8 cellular contexts compared by ENCODE assay signal in the genomic region with DNA sequence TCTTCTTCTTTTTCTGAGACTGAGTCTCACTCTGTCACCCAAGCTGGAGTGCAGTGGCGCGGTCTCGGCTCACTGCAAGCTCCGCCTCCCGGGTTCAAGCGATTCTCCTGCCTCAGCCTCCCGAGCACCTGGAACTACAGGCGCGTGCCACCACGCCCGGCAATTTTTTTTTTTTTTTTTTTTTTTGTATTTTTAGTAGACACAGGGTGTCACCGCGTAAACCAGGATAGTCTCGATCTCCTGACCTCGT. TPM values are rescaled to one million over a fixed set of nuclear protein-coding genes. Genes with fewer than 3 reads are reported as not detected.
DNase-seq lines count a peak whose midpoint lies in the region; ATAC-seq and TF ChIP-seq lines count a peak whose summit lies in the region.
"Not testable (repeated sequence)": the region's sequence is repeated elsewhere in the genome, so short reads cannot be mapped to it uniquely, and the experiment has no call there.

A gene (plus strand): TSS at position 188 of the 250 bp plus-strand sequence. CDS start 4,913 bp downstream, outside the sequence.

- H3K9me3 ChIP-seq in H9 (ENCODE audit: control insufficient read depth, low read depth, low read length); right cardiac atrium (ENCODE audit: control insufficient read depth, low read length): not testable (repeated sequence)

- peak within 1 kb of the TSS; percentile 90 for H3K4me2 ChIP-seq in H9 (ENCODE audit: insufficient read depth, insufficient read length, low read length)

- DNase-seq in DMS53 (lab: John Stamatoyannopoulos, UW) (peak; percentile 79), right cardiac atrium (peak in 1 of 3 donors; percentile 7)
- DNase-seq in H9; Jurkat, Clone E6-1 (ENCODE audit: low read depth, low spot score); activated CD4-positive, alpha-beta T cell treated with anti-CD3 and anti-CD28 coated beads for 36 hours; central memory CD8-positive, alpha-beta T cell (ENCODE audit: low spot score in 2 of 2); natural killer cell; substantia nigra (lab: John Stamatoyannopoulos, UW): not testable (repeated sequence)

- peaks cover 19 to 28% (median 25%) of the 10 kb centered on the region in 3 experiments for H3K36me3 Mint-ChIP-seq in H9 (ENCODE audit: insufficient read depth in 1 of 3, low read depth in 3 of 3)
- not testable (repeated sequence) for H3K36me3 Mint-ChIP-seq in activated CD4-positive, alpha-beta T cell treated with anti-CD3 and anti-CD28 coated beads for 36 hours (ENCODE audit: low read depth); natural killer cell
- peaks cover 22% of the 10 kb centered on the region for H3K36me3 Mint-ChIP-seq in central memory CD8-positive, alpha-beta T cell (ENCODE audit: insufficient read depth)

- H3K27ac Mint-ChIP-seq in H9 = peak within 1 kb of the TSS; percentile 98 to 100 (median 98)
- peak within 1 kb of the TSS; percentile 97 for H3K27ac Mint-ChIP-seq in activated CD4-positive, alpha-beta T cell treated with anti-CD3 and anti-CD28 coated beads for 36 hours
- H3K27ac Mint-ChIP-seq in central memory CD8-positive, alpha-beta T cell (ENCODE audit: low read depth) = peak within 1 kb of the TSS; percentile 89
- peak within 1 kb of the TSS; percentile 85 to 90 for H3K27ac Mint-ChIP-seq in natural killer cell

- H3K4me3 ChIP-seq in Jurkat, Clone E6-1 (ENCODE audit: low read length) = peak within 1 kb of the TSS; percentile 72
- H3K4me3 ChIP-seq in right cardiac atrium (ENCODE audit: low read length) = peak within 1 kb of the TSS; percentile 82

- H3K56ac ChIP-seq in H9 (ENCODE audit: insufficient read length, low read depth, low read length) = not testable (repeated sequence)

- H4K5ac ChIP-seq in H9 (ENCODE audit: insufficient read length, low read depth, low read length) = not testable (repeated sequence)

- not testable (repeated sequence) for H3K23ac ChIP-seq in H9 (ENCODE audit: insufficient read length, low read depth, low read length)

- H2AFZ ChIP-seq in H9 (ENCODE audit: low read length) = peak within 1 kb of the TSS; percentile 94

- not testable (repeated sequence) for H3K4ac ChIP-seq in H9 (ENCODE audit: low read depth, low read length)

- not testable (repeated sequence) for H3K4me1 ChIP-seq in H9 (ENCODE audit: insufficient read depth, low read length); right cardiac atrium (ENCODE audit: control insufficient read depth, insufficient read depth, low read length)

- not testable (repeated sequence) for H2BK20ac ChIP-seq in H9 (ENCODE audit: low read depth, low read length, poor library complexity, severe bottlenecking)

- TF ChIP-seq CTCF in H9 (conservative IDR thresholded peaks at IDR 0.05); natural killer cell (IDR thresholded peaks at IDR 0.05): not testable (repeated sequence)

- CTCF ChIA-PET in activated CD4-positive, alpha-beta T cell treated with anti-CD3 and anti-CD28 coated beads for 36 hours (lab: Charles Lee) = interaction anchor here (0.6 kb wide), 1 partner anchor 638 kb away, joined by 3 read pairs; no protein-coding TSS in a partner anchor

- peak within 1 kb of the TSS; percentile 99 for H3K4me3 Mint-ChIP-seq in H9
- H3K4me3 Mint-ChIP-seq in activated CD4-positive, alpha-beta T cell treated with anti-CD3 and anti-CD28 coated beads for 36 hours = peak within 1 kb of the TSS; percentile 93
- peak within 1 kb of the TSS; percentile 75 for H3K4me3 Mint-ChIP-seq in central memory CD8-positive, alpha-beta T cell
- H3K4me3 Mint-ChIP-seq in natural killer cell = peak within 1 kb of the TSS; percentile 90

- H4K91ac ChIP-seq in H9 (ENCODE audit: insufficient read length, low read depth, low read length) = not testable (repeated sequence)

- H3K4me1 Mint-ChIP-seq in H9 = not testable (repeated sequence)
- peaks cover 29% of the 10 kb centered on the region for H3K4me1 Mint-ChIP-seq in activated CD4-positive, alpha-beta T cell treated with anti-CD3 and anti-CD28 coated beads for 36 hours
- peaks cover 20% of the 10 kb centered on the region for H3K4me1 Mint-ChIP-seq in central memory CD8-positive, alpha-beta T cell
- peaks cover 17 to 26% of the 10 kb centered on the region in 2 donors for H3K4me1 Mint-ChIP-seq in natural killer cell

- H2BK120ac ChIP-seq in H9 (ENCODE audit: low read depth, low read length, poor library complexity, severe bottlenecking) = not testable (repeated sequence)

- H4K8ac ChIP-seq in H9 (replicated peaks; ENCODE audit: insufficient read length, low read depth, low read length) = not testable (repeated sequence)

- H3K9ac ChIP-seq in H9 (ENCODE audit: extremely low read depth, insufficient read length, low read length) = peak within 1 kb of the TSS; percentile 87

- not testable (repeated sequence) for H3K79me1 ChIP-seq in H9 (ENCODE audit: insufficient read depth, low read depth, low read length, poor library complexity, severe bottlenecking)

- peak within 1 kb of the TSS; percentile 96 for H3K18ac ChIP-seq in H9 (ENCODE audit: insufficient read length, low read depth, low read length)

- not testable (repeated sequence) for H4K20me1 ChIP-seq in H9 (ENCODE audit: control insufficient read depth, insufficient read depth, insufficient read length)

- H3K27ac ChIP-seq in H9 (ENCODE audit: insufficient read length, low read depth, low read length) (peak within 1 kb of the TSS; percentile 39), right cardiac atrium (ENCODE audit: low read length) (peak within 1 kb of the TSS; percentile 77), substantia nigra (ENCODE audit: low read depth, low read length, poor library complexity, severe bottlenecking) (peak within 1 kb of the TSS; percentile 83)

- not testable (repeated sequence) for H2BK5ac ChIP-seq in H9 (ENCODE audit: insufficient read length, low read length)

- not testable (repeated sequence) for H2BK12ac ChIP-seq in H9 (ENCODE audit: insufficient read length, low read depth, low read length)

- not testable (repeated sequence) for H2BK15ac ChIP-seq in H9 (ENCODE audit: low read depth, low read length)

- POLR2A ChIA-PET in activated CD4-positive, alpha-beta T cell treated with anti-CD3 and anti-CD28 coated beads for 36 hours (lab: Charles Lee) = interaction anchor here (1.7 kb wide), 1 partner anchor 24 kb away, joined by 4 read pairs; no protein-coding TSS in a partner anchor

- H3T11ph ChIP-seq in H9 (ENCODE audit: low read length) = not testable (repeated sequence)

- not testable (repeated sequence) for H2AK5ac ChIP-seq in H9 (ENCODE audit: insufficient read length, low read length)

- not testable (repeated sequence) for H3K27me3 Mint-ChIP-seq in H9 (ENCODE audit: low read depth); activated CD4-positive, alpha-beta T cell treated with anti-CD3 and anti-CD28 coated beads for 36 hours; central memory CD8-positive, alpha-beta T cell; natural killer cell (ENCODE audit: low read depth in 2 of 2)

- intact Hi-C loops in activated CD4-positive, alpha-beta T cell treated with anti-CD3 and anti-CD28 coated beads for 36 hours (cut with DNase I, micrococcal nuclease) = loop anchor here (1.0 to 10.0 kb wide), 14 partner anchors 24 to 692 kb away; a partner anchor contains a TSS
- intact Hi-C loops in right cardiac atrium (cut with DNase I) = not testable (repeated sequence)
- intact Hi-C loops in natural killer cell (cut with micrococcal nuclease) = loop anchor here (1.0 to 5.0 kb wide), 3 partner anchors 57 to 277 kb away; a partner anchor contains a TSS

- WGBS in H9 (ENCODE audit: extremely low coverage, insufficient read length, low lambda C conversion rate) = no CpG with 5 or more reads among the region's 15 CpGs
- under 1% methylated on average over 15 of the region's 15 CpGs for WGBS in right cardiac atrium

- H3K79me2 ChIP-seq in H9 (ENCODE audit: insufficient read depth, low read length) = not testable (repeated sequence)

- H3K14ac ChIP-seq in H9 (ENCODE audit: insufficient read depth, low read length) = peak within 1 kb of the TSS; percentile 95; the same call in 1 of the 2 replicates

- H3K23me2 ChIP-seq in H9 (ENCODE audit: insufficient read length, low read depth, low read length, poor library complexity, severe bottlenecking) = not testable (repeated sequence)

- peaks cover 7 to 17% of the 10 kb centered on the region in 2 experiments for H3K9me3 Mint-ChIP-seq in H9
- not testable (repeated sequence) for H3K9me3 Mint-ChIP-seq in activated CD4-positive, alpha-beta T cell treated with anti-CD3 and anti-CD28 coated beads for 36 hours (ENCODE audit: low read depth); central memory CD8-positive, alpha-beta T cell; natural killer cell

- peak; percentile 49 for ATAC-seq in activated CD4-positive, alpha-beta T cell treated with anti-CD3 and anti-CD28 coated beads for 36 hours
- peak; percentile 13 for ATAC-seq in central memory CD8-positive, alpha-beta T cell (replicated peaks; ENCODE audit: extremely low read depth, poor library complexity, severe bottlenecking)
- peak in 1 of 2 donors; percentile 21 for ATAC-seq in right cardiac atrium
- ATAC-seq in natural killer cell = peak in 1 of 3 donors; percentile 13

- H3K27me3 ChIP-seq in H9 (ENCODE audit: insufficient read depth, low read length); right cardiac atrium (ENCODE audit: control insufficient read depth, insufficient read depth): not testable (repeated sequence)

RNA-seq across cellular contexts. Expression of the gene that starts here (rescaled TPM):
- total RNA-seq in H9 (2021) (5.8 and 6.3 TPM in 2 replicates), right cardiac atrium (under 1 TPM; 0.28 to 0.83 (median 0.47) TPM), natural killer cell (1 to 10 TPM in 1 of 3 donors, under 1 TPM in 2; 0.61 to 2.2 (median 0.85) TPM)
- polyA plus RNA-seq in Jurkat, Clone E6-1 (2012; ENCODE audit: insufficient read depth, insufficient read length) = not detected
- total RNA-seq in activated CD4-positive, alpha-beta T cell treated with anti-CD3 and anti-CD28 coated beads for 36 hours = 1 to 10 TPM; 4.6 TPM
- 0.36 TPM for polyA plus RNA-seq in right cardiac atrium
